ENCODE assay signal across 9 cellular contexts in genomic region chr11:67436459-67437081, GRCh38. TPM values are rescaled to one million over a fixed set of nuclear protein-coding genes. Genes with fewer than 3 reads are reported as not detected.
DNase-seq lines count a peak whose midpoint lies in the region; ATAC-seq, FAIRE-seq and TF ChIP-seq lines count a peak whose summit lies in the region.
"Had no signal": no experiment of that assay in that cellular context is flagged by ENCODE, and none has a peak within 500 bp of the region (broad histone marks: within the 10 kb centered on the region; RNA-seq: fewer than 3 reads in every experiment).

No MANE protein-coding gene starts in this region.

- no peaks in the 10 kb centered on the region for H3K9me3 ChIP-seq in Karpas-422 (ENCODE audit: low read length)
- H3K9me3 ChIP-seq: SJSA1 had no signal

- H3K9ac ChIP-seq in Karpas-422 (ENCODE audit: low read length): peak overlapping the region; percentile 95

- H3K27ac ChIP-seq in Karpas-422 (ENCODE audit: low read length): peak overlapping the region; percentile 100
- H3K27ac ChIP-seq: SJSA1 had no signal

- DNase-seq in GM19238 (ENCODE audit: insufficient read length, low spot score) (peak; percentile 93), Karpas-422 (peak; percentile 96), H54 (ENCODE audit: insufficient read length, low spot score) (no peak)
- peak; percentile 63 for DNase-seq in activated T-helper 1 cell treated with anti-CD3 and anti-CD28 coated beads, Interleukin-12 subunit alpha, Interleukin-12 subunit beta, Interleukin-2, Interleukin-4 antibody, amounts not matched to agents 30 ng/mL and 10 ng/mL and 1 ng/mL, durations not matched to agents 14 hours and 24 hours and 36 hours (ENCODE audit: low spot score)
- peak in 8 of 10 donors; percentile 48 to 80 (median 62) for DNase-seq in naive thymus-derived CD8-positive, alpha-beta T cell
- DNase-seq in central memory CD4-positive, alpha-beta T cell: no peak

- peaks cover 37% of the 10 kb centered on the region for H3K4me1 Mint-ChIP-seq in activated T-helper 1 cell treated with anti-CD3 and anti-CD28 coated beads, Interleukin-12 subunit alpha, Interleukin-12 subunit beta, Interleukin-2, Interleukin-4 antibody, amounts not matched to agents 30 ng/mL and 10 ng/mL and 1 ng/mL, durations not matched to agents 14 hours and 24 hours and 36 hours (ENCODE audit: low read depth)
- peaks cover 38 to 81% (median 75%) of the 10 kb centered on the region in 4 donors for H3K4me1 Mint-ChIP-seq in naive thymus-derived CD8-positive, alpha-beta T cell

- no peaks in the 10 kb centered on the region for H3K9me3 Mint-ChIP-seq in activated T-helper 1 cell treated with anti-CD3 and anti-CD28 coated beads, Interleukin-12 subunit alpha, Interleukin-12 subunit beta, Interleukin-2, Interleukin-4 antibody, amounts not matched to agents 30 ng/mL and 10 ng/mL and 1 ng/mL, durations not matched to agents 14 hours and 24 hours and 36 hours
- H3K9me3 Mint-ChIP-seq in naive thymus-derived CD8-positive, alpha-beta T cell: no peaks in the 10 kb centered on the region

- peak; percentile 6 to 21 for ATAC-seq in naive thymus-derived CD8-positive, alpha-beta T cell
- ATAC-seq in HG03045 (IDR thresholded peaks at IDR 0.05; ENCODE audit: unreplicated experiment) (no peak), GM21381 (IDR thresholded peaks at IDR 0.05; ENCODE audit: unreplicated experiment) (no peak)

- no peaks in the 10 kb centered on the region for H3K27me3 ChIP-seq in Karpas-422 (ENCODE audit: low read length)
- H3K27me3 ChIP-seq: SJSA1 had no signal

- peaks cover 69% of the 10 kb centered on the region for H3K4me1 ChIP-seq in Karpas-422 (ENCODE audit: low read length)
- H3K4me1 ChIP-seq: SJSA1 had no signal

- H3K27me3 Mint-ChIP-seq in activated T-helper 1 cell treated with anti-CD3 and anti-CD28 coated beads, Interleukin-12 subunit alpha, Interleukin-12 subunit beta, Interleukin-2, Interleukin-4 antibody, amounts not matched to agents 30 ng/mL and 10 ng/mL and 1 ng/mL, durations not matched to agents 14 hours and 24 hours and 36 hours (ENCODE audit: insufficient read depth): no peaks in the 10 kb centered on the region
- no peaks in the 10 kb centered on the region for H3K27me3 Mint-ChIP-seq in naive thymus-derived CD8-positive, alpha-beta T cell

- H2AFZ ChIP-seq in Karpas-422 (ENCODE audit: low read length): no peak overlapping the region

- intact Hi-C loops in activated T-helper 1 cell treated with anti-CD3 and anti-CD28 coated beads, Interleukin-12 subunit alpha, Interleukin-12 subunit beta, Interleukin-2, Interleukin-4 antibody, amounts not matched to agents 30 ng/mL and 10 ng/mL and 1 ng/mL, durations not matched to agents 14 hours and 24 hours and 36 hours (cut with micrococcal nuclease): loop anchor here (1.0 to 2.0 kb wide), 2 partner anchors 8 to 50 kb away; partner anchors contain the start of gene RPS6KB2

- TF ChIP-seq POLR2A in H54 (IDR thresholded peaks at IDR 0.05; ENCODE audit: low read depth, low read length): no peak

- peak overlapping the region; percentile 86 for H3K4me3 ChIP-seq in Karpas-422 (ENCODE audit: low read length)
- H3K4me3 ChIP-seq: SJSA1 had no signal

- peaks cover 24% of the 10 kb centered on the region for H3K79me2 ChIP-seq in Karpas-422 (ENCODE audit: low read length)

- POLR2A ChIA-PET in naive thymus-derived CD8-positive, alpha-beta T cell (lab: Charles Lee): interaction anchor here (1.0 to 31.8 kb wide), 18 partner anchors 16 to 169 kb away, joined by 3 to 2390 read pairs (median 9); partner anchors contain the start of genes AIP, CABP4, CARNS1 and CDK2AP2

- H3K4me3 Mint-ChIP-seq in activated T-helper 1 cell treated with anti-CD3 and anti-CD28 coated beads, Interleukin-12 subunit alpha, Interleukin-12 subunit beta, Interleukin-2, Interleukin-4 antibody, amounts not matched to agents 30 ng/mL and 10 ng/mL and 1 ng/mL, durations not matched to agents 14 hours and 24 hours and 36 hours: peak overlapping the region; percentile 90
- peak overlapping the region; percentile 93 to 100 (median 96) for H3K4me3 Mint-ChIP-seq in naive thymus-derived CD8-positive, alpha-beta T cell

- peaks cover 33% of the 10 kb centered on the region for H3K36me3 Mint-ChIP-seq in activated T-helper 1 cell treated with anti-CD3 and anti-CD28 coated beads, Interleukin-12 subunit alpha, Interleukin-12 subunit beta, Interleukin-2, Interleukin-4 antibody, amounts not matched to agents 30 ng/mL and 10 ng/mL and 1 ng/mL, durations not matched to agents 14 hours and 24 hours and 36 hours (ENCODE audit: low read depth)
- H3K36me3 Mint-ChIP-seq in naive thymus-derived CD8-positive, alpha-beta T cell: peaks cover 0 to 30% (median 4%) of the 10 kb centered on the region in 3 donors

- peak overlapping the region; percentile 73 for H3K4me2 ChIP-seq in Karpas-422 (ENCODE audit: low read depth, low read length, poor library complexity, severe bottlenecking)

- H4K20me1 ChIP-seq in Karpas-422 (ENCODE audit: insufficient read depth, low read depth, low read length): peaks cover 7% of the 10 kb centered on the region; the same call in 1 of the 2 replicates

- peaks cover 5% of the 10 kb centered on the region; the same call in 1 of the 2 replicates for H3K36me3 ChIP-seq in Karpas-422 (ENCODE audit: insufficient read depth, low read length)

- FAIRE-seq in H54 (lab: Jason Lieb, UNC): no peak

- peak overlapping the region; percentile 92 for H3K27ac Mint-ChIP-seq in activated T-helper 1 cell treated with anti-CD3 and anti-CD28 coated beads, Interleukin-12 subunit alpha, Interleukin-12 subunit beta, Interleukin-2, Interleukin-4 antibody, amounts not matched to agents 30 ng/mL and 10 ng/mL and 1 ng/mL, durations not matched to agents 14 hours and 24 hours and 36 hours
- H3K27ac Mint-ChIP-seq in naive thymus-derived CD8-positive, alpha-beta T cell: peak overlapping the region in 9 of 10 donors; percentile 91 to 97 (median 96)

- H3K9me2 ChIP-seq in Karpas-422 (replicated peaks; ENCODE audit: insufficient read depth, low read length): no peaks in the 10 kb centered on the region

RNA-seq across cellular contexts. Expression of gene PTPRCAP, which starts 0.9 kb away (rescaled TPM):
- 161 and 348 TPM in 2 replicates for total RNA-seq in Karpas-422 (2014; rRNA removed; shearing (Covaris generic); ENCODE audit: low replicate concordance)
- total RNA-seq in activated T-helper 1 cell treated with anti-CD3 and anti-CD28 coated beads, Interleukin-12 subunit alpha, Interleukin-12 subunit beta, Interleukin-2, Interleukin-4 antibody, amounts not matched to agents 30 ng/mL and 10 ng/mL and 1 ng/mL, durations not matched to agents 14 hours and 24 hours and 36 hours: 108 and 109 TPM in 2 replicates
- total RNA-seq in naive thymus-derived CD8-positive, alpha-beta T cell: 100 to 1,000 TPM; 212 to 215 TPM
- 100 to 1,000 TPM; 647 to 717 (median 686) TPM for polyA plus RNA-seq in naive thymus-derived CD8-positive, alpha-beta T cell

RNA-seq across cellular contexts. Expression of gene CORO1B, which starts 6.7 kb away (rescaled TPM):
- 15.5 and 40.6 TPM in 2 replicates for total RNA-seq in Karpas-422 (2014; rRNA removed; shearing (Covaris generic); ENCODE audit: low replicate concordance)
- 222 and 225 TPM in 2 replicates for total RNA-seq in activated T-helper 1 cell treated with anti-CD3 and anti-CD28 coated beads, Interleukin-12 subunit alpha, Interleukin-12 subunit beta, Interleukin-2, Interleukin-4 antibody, amounts not matched to agents 30 ng/mL and 10 ng/mL and 1 ng/mL, durations not matched to agents 14 hours and 24 hours and 36 hours
- 10 to 100 TPM; 21.2 to 22.3 TPM for total RNA-seq in naive thymus-derived CD8-positive, alpha-beta T cell
- 10 to 100 TPM in 1 of 3 donors, 1 to 10 TPM in 2; 9.2 to 12.6 (median 9.8) TPM for polyA plus RNA-seq in naive thymus-derived CD8-positive, alpha-beta T cell

RNA-seq across cellular contexts. Expression of gene RPS6KB2, which starts 8.3 kb away (rescaled TPM):
- 48.9 and 83.6 TPM in 2 replicates for total RNA-seq in Karpas-422 (2014; rRNA removed; shearing (Covaris generic); ENCODE audit: low replicate concordance)
- total RNA-seq in activated T-helper 1 cell treated with anti-CD3 and anti-CD28 coated beads, Interleukin-12 subunit alpha, Interleukin-12 subunit beta, Interleukin-2, Interleukin-4 antibody, amounts not matched to agents 30 ng/mL and 10 ng/mL and 1 ng/mL, durations not matched to agents 14 hours and 24 hours and 36 hours: 84.1 and 86.2 TPM in 2 replicates
- 10 to 100 TPM; 80.9 to 82.8 TPM for total RNA-seq in naive thymus-derived CD8-positive, alpha-beta T cell
- 10 to 100 TPM; 41.9 to 45.9 (median 43.2) TPM for polyA plus RNA-seq in naive thymus-derived CD8-positive, alpha-beta T cell

RNA-seq across cellular contexts. Expression of gene GPR152, which starts 16.0 kb away (rescaled TPM):
- not detected in 2 replicates for total RNA-seq in Karpas-422 (2014; rRNA removed; shearing (Covaris generic); ENCODE audit: low replicate concordance)
- total RNA-seq in activated T-helper 1 cell treated with anti-CD3 and anti-CD28 coated beads, Interleukin-12 subunit alpha, Interleukin-12 subunit beta, Interleukin-2, Interleukin-4 antibody, amounts not matched to agents 30 ng/mL and 10 ng/mL and 1 ng/mL, durations not matched to agents 14 hours and 24 hours and 36 hours: not detected in 2 replicates
- total RNA-seq in naive thymus-derived CD8-positive, alpha-beta T cell: not detected
- polyA plus RNA-seq in naive thymus-derived CD8-positive, alpha-beta T cell: 1 to 10 TPM in 1 of 3 donors, under 1 TPM in 2; 0.20 to 1.2 (median 0.86) TPM
- total RNA-seq: SJSA1 had no signal

RNA-seq across cellular contexts. Expression of gene CABP4, which starts 18.6 kb away (rescaled TPM):
- 0.29 TPM in 1 of 2 replicates, not detected in the other for total RNA-seq in Karpas-422 (2014; rRNA removed; shearing (Covaris generic); ENCODE audit: low replicate concordance)
- total RNA-seq in activated T-helper 1 cell treated with anti-CD3 and anti-CD28 coated beads, Interleukin-12 subunit alpha, Interleukin-12 subunit beta, Interleukin-2, Interleukin-4 antibody, amounts not matched to agents 30 ng/mL and 10 ng/mL and 1 ng/mL, durations not matched to agents 14 hours and 24 hours and 36 hours: 0.86 and 0.96 TPM in 2 replicates
- 1 to 10 TPM; 2.9 to 3.7 TPM for total RNA-seq in naive thymus-derived CD8-positive, alpha-beta T cell
- under 1 TPM; 0.58 to 0.96 (median 0.62) TPM for polyA plus RNA-seq in naive thymus-derived CD8-positive, alpha-beta T cell
- total RNA-seq: SJSA1 had no signal

Comparison
In these comparisons a context has a peak if more than half of its experiments do, and no peak if none do; other contexts are left out.
1. DNase-seq: peak in GM19238 (single experiment), Karpas-422 (single experiment), activated T-helper 1 cell treated with anti-CD3 and anti-CD28 coated beads, Interleukin-12 subunit alpha, Interleukin-12 subunit beta, Interleukin-2, Interleukin-4 antibody, amounts not matched to agents 30 ng/mL and 10 ng/mL and 1 ng/mL, durations not matched to agents 14 hours and 24 hours and 36 hours (single experiment) and naive thymus-derived CD8-positive, alpha-beta T cell (8 of 10); none in central memory CD4-positive, alpha-beta T cell (single experiment) and H54 (single experiment).
2. ATAC-seq: peak in naive thymus-derived CD8-positive, alpha-beta T cell (2 of 2); none in HG03045 (single experiment) and GM21381 (single experiment).